In the genomic region with DNA sequence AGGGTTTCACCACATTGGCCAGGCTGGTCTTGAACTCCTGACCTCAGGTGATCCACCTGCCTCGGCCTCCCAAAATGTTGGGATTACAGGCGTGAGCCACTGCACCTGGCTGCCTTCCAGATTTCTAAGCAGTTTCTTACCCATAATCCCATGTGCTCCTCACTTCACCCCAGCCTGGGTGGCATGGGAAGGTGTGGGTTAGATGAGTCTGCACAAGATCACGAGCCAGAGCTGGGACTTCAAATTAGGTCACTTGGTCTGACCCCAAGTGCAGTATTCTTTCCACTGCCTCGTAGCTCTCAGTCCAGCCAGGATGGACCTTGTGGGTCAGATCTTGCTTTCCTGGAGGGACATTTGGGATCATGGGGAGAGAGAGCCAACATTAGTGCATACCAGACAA, we compare ENCODE assay signal across 15 cellular contexts. TPM values are rescaled to one million over a fixed set of nuclear protein-coding genes. Genes with fewer than 3 reads are reported as not detected.
"Had no signal": no experiment of that assay in that cellular context is flagged by ENCODE, and none has a peak within 500 bp of the region (broad histone marks: within the 10 kb centered on the region; RNA-seq: fewer than 3 reads in every experiment).

No MANE protein-coding gene starts in this region.

- H3K27me3 ChIP-seq: body of pancreas, esophagus muscularis mucosa, vagina had no signal

- FAIRE-seq: endometrium had no signal

- H3K4me3 ChIP-seq: body of pancreas, esophagus muscularis mucosa, vagina had no signal

- H3K4me1 ChIP-seq: body of pancreas, esophagus muscularis mucosa, vagina had no signal

- H3K9me3 ChIP-seq: body of pancreas, esophagus muscularis mucosa, vagina had no signal

- ATAC-seq: body of pancreas, left lobe of liver had no signal

- H3K36me3 ChIP-seq: esophagus muscularis mucosa, vagina had no signal

- H3K27ac ChIP-seq: body of pancreas, esophagus muscularis mucosa, vagina had no signal

- DNase-seq: activated CD4-positive, alpha-beta T cell treated with anti-CD3 and anti-CD28 coated beads, Interleukin-2, amount 50 U/mL, for 1 hour; amniotic stem cell; body of pancreas; cerebellar nuclear complex; dermis blood vessel endothelial cell; glutamatergic neuron; natural killer cell; nucleus accumbens; stimulated activated CD4-positive, alpha-beta T cell treated with anti-CD3 and anti-CD28 coated beads, Interleukin-4, amount 100 ng/mL, for 4 hours; T-helper 2 cell had no signal

RNA-seq across cellular contexts. Expression of a gene that starts 50.1 kb away (rescaled TPM):
- total RNA-seq: dermis blood vessel endothelial cell, fibroblast of villous mesenchyme, left lobe of liver, natural killer cell, vagina had no signal
